Comparison of ENCODE assay signal across 16 cellular contexts in genomic region chrX:10759400-10759799, GRCh38.
DNase-seq lines count a peak whose midpoint lies in the region; ATAC-seq, FAIRE-seq and TF ChIP-seq lines count a peak whose summit lies in the region.
"Had no signal": no experiment of that assay in that cellular context is flagged by ENCODE, and none has a peak within 500 bp of the region (broad histone marks: within the 10 kb centered on the region; RNA-seq: fewer than 3 reads in every experiment).

No MANE protein-coding gene starts in this region.

- H2BK20ac ChIP-seq in H1 (ENCODE audit: low read length) = no peak overlapping the region

- no peaks in the 10 kb centered on the region for H3K23me2 ChIP-seq in H1 (ENCODE audit: low read depth, low read length)

- no peak overlapping the region for H2BK12ac ChIP-seq in H1 (ENCODE audit: low read depth, low read length)

- no peak overlapping the region; the same call in 1 of the 2 replicates for H2BK5ac ChIP-seq in H1 (ENCODE audit: low read depth, low read length)

- H3K4me1 ChIP-seq in H1 (replicated peaks in 1 of 4; ENCODE audit: control insufficient read depth in 3 of 4, insufficient read depth in 4 of 4, low read length in 3 of 4) = peaks cover 0 to 13% (median 8%) of the 10 kb centered on the region in 4 experiments; a peak in 4 of 7 replicates

- no peaks in the 10 kb centered on the region for H3K79me1 ChIP-seq in H1 (ENCODE audit: low read depth, low read length)

- no peak overlapping the region for H3K14ac ChIP-seq in H1 (ENCODE audit: insufficient read length)

- H3K9ac ChIP-seq in H1 (replicated peaks in 1 of 4; ENCODE audit: extremely low read depth in 1 of 4, low read depth in 3 of 4, low read length in 3 of 4) = no peak overlapping the region

- 11% methylated on average over 3 of the region's 6 CpGs; no CpG with 5 or more reads in 1 of the 2 experiments for WGBS in H1 (ENCODE audit: extremely low coverage in 1 of 2, insufficient coverage in 1 of 2, insufficient read length in 1 of 2, insufficient replicate concordance in 2 of 2, low coverage in 1 of 2, low lambda C conversion rate in 2 of 2, missing lambda C conversion rate in 1 of 2), 2 experiments

- H3K4me3 Mint-ChIP-seq in HFFc6 (peak overlapping the region; percentile 76), mesothelial cell of epicardium (peak overlapping the region; percentile 7)

- H3K4me1 Mint-ChIP-seq in HFFc6 (ENCODE audit: low read depth) (peaks cover 37% of the 10 kb centered on the region), mesothelial cell of epicardium (peaks cover 42% of the 10 kb centered on the region)

- H3K4me2 ChIP-seq in H1 (ENCODE audit: insufficient read depth in 1 of 2, low read depth in 2 of 2, low read length in 2 of 2) = peak overlapping the region; percentile 49 to 51
- H3K4me2 ChIP-seq: PC-9 had no signal

- no peak overlapping the region for H2AFZ ChIP-seq in H1 (ENCODE audit: low read length)
- H2AFZ ChIP-seq: PC-9 had no signal

- H2AK5ac ChIP-seq in H1 (ENCODE audit: low read depth, low read length) = no peak overlapping the region

- H2BK120ac ChIP-seq in H1 (replicated peaks; ENCODE audit: low read depth, low read length) = no peak overlapping the region

- no peak overlapping the region for H3K56ac ChIP-seq in H1 (replicated peaks; ENCODE audit: insufficient read length, low read depth, low read length)

- peak overlapping the region; percentile 57 for H3K27ac Mint-ChIP-seq in HFFc6
- H3K27ac Mint-ChIP-seq in mesothelial cell of epicardium = peak overlapping the region; percentile 72

- H3K9me3 Mint-ChIP-seq in HFFc6 = no peaks in the 10 kb centered on the region
- H3K9me3 Mint-ChIP-seq in mesothelial cell of epicardium = peaks cover 21% of the 10 kb centered on the region

- H3K23ac ChIP-seq in H1 (ENCODE audit: insufficient read length) = no peak overlapping the region

- TF ChIP-seq CTCF in AG10803 (conservative IDR thresholded peaks at IDR 0.05; ENCODE audit: low read length) (no peak), HFFc6 (IDR thresholded peaks at IDR 0.05) (no peak), H1 (IDR thresholded peaks at IDR 0.05; ENCODE audit: control extremely low read depth in 1 of 3, insufficient read depth in 1 of 3, low read depth in 1 of 3, low read length in 3 of 3) (no peak), mesothelial cell of epicardium (IDR thresholded peaks at IDR 0.05; ENCODE audit: unreplicated experiment) (no peak), GM13976 (IDR thresholded peaks at IDR 0.05; ENCODE audit: borderline replicate concordance, control extremely low read depth, extremely low read depth, insufficient read depth, missing control alignments) (no peak)

- H3K18ac ChIP-seq in H1 (ENCODE audit: extremely low read depth, low read length) = no peak overlapping the region

- no peak for TF ChIP-seq POLR2A in H1 (IDR thresholded peaks at IDR 0.05; ENCODE audit: control extremely low read depth in 1 of 2, low read depth in 2 of 2, low read length in 2 of 2)

- ATAC-seq in GM19467 (IDR thresholded peaks at IDR 0.05; ENCODE audit: unreplicated experiment) = no peak

- H3K4me3 ChIP-seq in AG10803 (ENCODE audit: low read length) = peak overlapping the region; percentile 7; the same call in 1 of the 2 replicates
- H3K4me3 ChIP-seq in H1 (ENCODE audit: extremely low read depth in 1 of 4, insufficient read depth in 2 of 4, low read depth in 3 of 4, low read length in 4 of 4) = peak overlapping the region in 1 of 4 experiments; percentile 30; a peak in 1 of 8 replicates
- H3K4me3 ChIP-seq: PC-9 had no signal

- H3K9me3 ChIP-seq in H1 (ENCODE audit: insufficient read depth in 2 of 2, low read depth in 1 of 2, low read length in 1 of 2) = no peaks in the 10 kb centered on the region

- no peaks in the 10 kb centered on the region for H4K20me1 ChIP-seq in H1 (replicated peaks in 1 of 2; ENCODE audit: control insufficient read depth in 1 of 2, insufficient read depth in 2 of 2, low read length in 2 of 2)

- H3K36me3 Mint-ChIP-seq in HFFc6 (ENCODE audit: low read depth) = no peaks in the 10 kb centered on the region
- peaks cover 2% of the 10 kb centered on the region for H3K36me3 Mint-ChIP-seq in mesothelial cell of epicardium

- peak overlapping the region; percentile 15; the same call in 1 of the 2 replicates for H3K27ac ChIP-seq in H1 (ENCODE audit: low read depth, low read length)
- H3K27ac ChIP-seq: PC-9, SK-N-MC had no signal

- in situ Hi-C loops in GM13976 (cut with MboI; ENCODE audit: low sequenced_read_pairs, unreplicated experiment) = no loop called here

- POLR2A ChIA-PET in H1 (lab: Charles Lee; ENCODE audit: partially characterized antibody) = no interaction called here

- no peak for TF ChIP-seq EP300 in H1 (IDR thresholded peaks at IDR 0.05; ENCODE audit: borderline replicate concordance in 1 of 2, low read depth in 2 of 2, low read length in 2 of 2)

- H3K4ac ChIP-seq in H1 (replicated peaks; ENCODE audit: insufficient read length, low read depth, low read length) = no peak overlapping the region

- no peaks in the 10 kb centered on the region for H3K36me3 ChIP-seq in H1 (ENCODE audit: control insufficient read depth in 2 of 4, insufficient read depth in 4 of 4, low read length in 3 of 4)

- TF ChIP-seq RAD21 in H1 (IDR thresholded peaks at IDR 0.05 in 1 of 2, conservative IDR thresholded peaks at IDR 0.05 in 1 of 2; ENCODE audit: low read depth in 2 of 2, low read length in 2 of 2) = no peak

- no peak overlapping the region for H4K5ac ChIP-seq in H1 (ENCODE audit: insufficient read length, low read depth, low read length)

- H4K8ac ChIP-seq in H1 (ENCODE audit: extremely low read depth, insufficient read depth, low read length) = no peak overlapping the region

- DNase-seq in AG10803 (ENCODE audit: low read depth) = no peak
- DNase-seq in HFFc6 = no peak
- DNase-seq in H1 (ENCODE audit: low read depth in 1 of 2, low spot score in 2 of 2) = peak; percentile 41 to 46
- no peak for DNase-seq in mesothelial cell of epicardium (ENCODE audit: low spot score in 2 of 2, unreplicated experiment in 2 of 2)
- no peak for DNase-seq in stimulated activated CD4-positive, alpha-beta T cell treated with anti-CD3 and anti-CD28 coated beads, Interleukin-4, amount 100 ng/mL, for 1 hour
- no peak for DNase-seq in GM13976 (ENCODE audit: low spot score)
- DNase-seq in activated CD8-positive, alpha-beta memory T cell treated with anti-CD3 and anti-CD28 coated beads, Interleukin-2, amount 50 U/mL, for 48 hours = no peak
- DNase-seq: 8988T, C1 segment of cervical spinal cord, DMS 273 treated with DMSO at 0.1 percent for 48 hours, KBM-7, NCI-H1092, NCI-H1694, PC-9 had no signal

- H3K79me2 ChIP-seq in H1 (ENCODE audit: control insufficient read depth in 1 of 2, insufficient read depth in 2 of 2, low read length in 2 of 2) = no peaks in the 10 kb centered on the region

- no peaks in the 10 kb centered on the region for H3K27me3 ChIP-seq in H1 (replicated peaks in 1 of 4; ENCODE audit: control insufficient read depth in 3 of 4, extremely low read depth in 1 of 4, insufficient read depth in 3 of 4, low read length in 3 of 4)

- peak; percentile 68 for FAIRE-seq in H1 (lab: Jason Lieb, UNC)

- H4K91ac ChIP-seq in H1 (replicated peaks; ENCODE audit: insufficient read length, low read length) = no peak overlapping the region

- H3K27me3 Mint-ChIP-seq in HFFc6 (ENCODE audit: insufficient read depth) (no peaks in the 10 kb centered on the region), mesothelial cell of epicardium (ENCODE audit: low read depth) (no peaks in the 10 kb centered on the region)

- CTCF ChIA-PET in H1 (lab: Charles Lee; ENCODE audit: partially characterized antibody) = interaction anchor here (0.8 kb wide), 1 partner anchor 570 kb away, joined by 3 read pairs; no protein-coding TSS in a partner anchor

- no peak overlapping the region for H2BK15ac ChIP-seq in H1 (ENCODE audit: low read length)

TF ChIP-seq in H1, 55 proteins besides CTCF, POLR2A, EP300 and RAD21:
- TF ChIP-seq EZH2 (IDR thresholded peaks at IDR 0.05; ENCODE audit: low read depth, low read length, severe bottlenecking) (no peak), ASH2L (IDR thresholded peaks at IDR 0.05; ENCODE audit: low read length) (peak; percentile 25), TAF1 (IDR thresholded peaks at IDR 0.05; ENCODE audit: low read depth, low read length) (no peak), CREB1 (IDR thresholded peaks at IDR 0.05) (no peak)

Comparison
In these comparisons a context has a peak if more than half of its experiments do, and no peak if none do; other contexts are left out.
1. DNase-seq: peak in H1 (2 of 2); none in AG10803 (single experiment), HFFc6 (single experiment), mesothelial cell of epicardium (0 of 2), stimulated activated CD4-positive, alpha-beta T cell treated with anti-CD3 and anti-CD28 coated beads, Interleukin-4, amount 100 ng/mL, for 1 hour (single experiment), GM13976 (single experiment) and activated CD8-positive, alpha-beta memory T cell treated with anti-CD3 and anti-CD28 coated beads, Interleukin-2, amount 50 U/mL, for 48 hours (single experiment).